8 cellular contexts compared by ENCODE assay signal in the genomic region with DNA sequence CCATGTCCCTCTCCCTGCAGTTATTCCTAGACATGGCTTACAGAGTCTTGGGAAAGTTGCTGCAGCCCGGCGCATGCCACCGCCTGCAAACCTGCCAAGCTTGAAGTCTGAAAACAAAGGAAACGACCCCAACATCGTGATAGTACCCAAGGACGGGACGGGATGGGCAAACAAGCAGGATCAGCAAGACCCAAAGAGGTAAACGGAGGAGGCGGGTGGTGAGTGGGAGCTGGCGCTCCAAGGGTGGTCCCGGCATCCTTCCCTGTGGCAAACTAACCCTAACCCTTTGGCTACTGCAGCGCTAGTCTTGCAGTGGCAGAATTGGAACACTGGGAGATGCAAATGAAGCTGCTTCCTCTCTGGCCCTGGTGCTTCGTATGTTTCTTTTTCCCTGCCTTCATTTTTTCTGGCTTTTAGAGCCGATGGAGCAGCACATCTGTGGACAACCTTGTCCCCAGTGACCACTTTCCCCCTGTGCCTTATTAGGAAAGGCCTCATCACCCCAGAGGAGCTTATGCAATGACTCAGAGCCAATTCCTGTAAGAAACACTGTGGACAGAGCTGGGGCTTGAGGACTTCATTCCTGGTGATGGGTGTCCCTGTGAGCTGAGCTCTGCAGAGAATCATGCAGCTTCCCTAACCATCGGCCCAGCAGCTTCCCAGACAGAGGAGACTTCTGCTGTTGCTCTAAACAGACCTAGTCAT. TPM values are rescaled to one million over a fixed set of nuclear protein-coding genes. Genes with fewer than 3 reads are reported as not detected.
DNase-seq lines count a peak whose midpoint lies in the region; ATAC-seq and TF ChIP-seq lines count a peak whose summit lies in the region.

No MANE protein-coding gene starts in this region.

- 84 to 100% methylated on average over 3 to 15 of the region's 15 CpGs for WGBS in transverse colon (ENCODE audit: low coverage in 1 of 2), 2 donors

- no peaks in the 10 kb centered on the region for H3K27me3 Mint-ChIP-seq in naive thymus-derived CD8-positive, alpha-beta T cell

- TF ChIP-seq POLR2A in transverse colon (IDR thresholded peaks at IDR 0.05): no peak

- peaks cover 0 to 24% (median 9%) of the 10 kb centered on the region in 4 donors for H3K4me1 ChIP-seq in transverse colon

- intact Hi-C loops in Right ventricle myocardium inferior (cut with DNase I) (loop anchor here (5.0 kb wide), 1 partner anchor 35 kb away; no protein-coding TSS in a partner anchor), cardiac septum (cut with DNase I) (no loop called here), transverse colon (cut with DNase I; ENCODE audit: low total_unique reads) (no loop called here)

- H3K9me3 Mint-ChIP-seq in naive thymus-derived CD8-positive, alpha-beta T cell: no peaks in the 10 kb centered on the region

- no peak for TF ChIP-seq EP300 in transverse colon (IDR thresholded peaks at IDR 0.05; ENCODE audit: low read depth)

- peaks cover under 1 to 80% (median 9%) of the 10 kb centered on the region in 3 donors for H3K36me3 Mint-ChIP-seq in naive thymus-derived CD8-positive, alpha-beta T cell

- ATAC-seq in Right ventricle myocardium inferior (peak; percentile 15), GM18498 (IDR thresholded peaks at IDR 0.05; ENCODE audit: unreplicated experiment) (no peak)
- no peak for ATAC-seq in naive thymus-derived CD8-positive, alpha-beta T cell

- POLR2A ChIA-PET in naive thymus-derived CD8-positive, alpha-beta T cell (lab: Charles Lee): interaction anchor here (0.9 to 1.6 kb wide), 3 partner anchors 13 to 74 kb away, joined by 3 to 6 read pairs (median 4); no protein-coding TSS in a partner anchor

- peak overlapping the region in 1 of 10 donors; percentile 24 for H3K4me3 Mint-ChIP-seq in naive thymus-derived CD8-positive, alpha-beta T cell

- TF ChIP-seq CTCF in brain microvascular endothelial cell (IDR thresholded peaks at IDR 0.05; ENCODE audit: low read depth, low read length, missing control alignments): peak; percentile 24
- TF ChIP-seq CTCF in kidney epithelial cell (IDR thresholded peaks at IDR 0.05; ENCODE audit: insufficient read depth, low read length, poor library complexity, severe bottlenecking): no peak
- TF ChIP-seq CTCF in transverse colon (IDR thresholded peaks at IDR 0.05): no peak

- H3K9me3 ChIP-seq in transverse colon: no peaks in the 10 kb centered on the region

- H3K27me3 ChIP-seq in brain microvascular endothelial cell (replicated peaks): no peaks in the 10 kb centered on the region
- H3K27me3 ChIP-seq in kidney epithelial cell (ENCODE audit: control insufficient read depth, insufficient read depth, low read length): no peaks in the 10 kb centered on the region
- H3K27me3 ChIP-seq in transverse colon: no peaks in the 10 kb centered on the region

- H3K36me3 ChIP-seq in brain microvascular endothelial cell (replicated peaks) (peaks cover 27% of the 10 kb centered on the region), kidney epithelial cell (ENCODE audit: control insufficient read depth, insufficient read depth, low read length) (peaks cover 6% of the 10 kb centered on the region), transverse colon (peaks cover 0 to 26% (median 11%) of the 10 kb centered on the region in 4 donors)

- peak overlapping the region in 5 of 10 donors; percentile 38 to 73 (median 55) for H3K27ac Mint-ChIP-seq in naive thymus-derived CD8-positive, alpha-beta T cell

- DNase-seq in Right ventricle myocardium inferior (ENCODE audit: missing footprints): no peak
- no peak for DNase-seq in cardiac septum (ENCODE audit: low spot score)
- peak; percentile 82 for DNase-seq in brain microvascular endothelial cell
- DNase-seq in kidney epithelial cell (ENCODE audit: low read depth): peak; percentile 64
- DNase-seq in transverse colon: no peak
- no peak for DNase-seq in NCI-H2227 (lab: John Stamatoyannopoulos, UW; ENCODE audit: unreplicated experiment)
- DNase-seq in naive thymus-derived CD8-positive, alpha-beta T cell: no peak

- peak overlapping the region; percentile 35 for H3K27ac ChIP-seq in brain microvascular endothelial cell
- H3K27ac ChIP-seq in transverse colon: peak overlapping the region in 3 of 4 donors; percentile 37 to 54 (median 41)

- peaks cover 17 to 58% (median 30%) of the 10 kb centered on the region in 4 donors for H3K4me1 Mint-ChIP-seq in naive thymus-derived CD8-positive, alpha-beta T cell

- in situ Hi-C loops in brain microvascular endothelial cell (cut with HindIII; ENCODE audit: low pct_ligation_motif_present, low sequenced_read_pairs) (no loop called here), transverse colon (cut with MboI; ENCODE audit: low pct_ligation_motif_present in 1 of 4, low pct_unique_long_range_greater_than_20kb in 1 of 4, low sequenced_read_pairs in 3 of 4) (no loop called here)

- H3K4me3 ChIP-seq in brain microvascular endothelial cell (ENCODE audit: low read depth, low read length): no peak overlapping the region
- H3K4me3 ChIP-seq in kidney epithelial cell (ENCODE audit: low read depth, low read length): no peak overlapping the region
- no peak overlapping the region for H3K4me3 ChIP-seq in transverse colon

RNA-seq across cellular contexts. Expression of gene PRRC2B, which starts 38.9 kb away (rescaled TPM):
- total RNA-seq in Right ventricle myocardium inferior (142 TPM), cardiac septum (151 TPM), kidney epithelial cell (158 and 169 TPM in 2 replicates), transverse colon (100 to 1,000 TPM in 2 of 4 donors, 10 to 100 TPM in 2; 73.7 to 171 (median 98.9) TPM)
- total RNA-seq in naive thymus-derived CD8-positive, alpha-beta T cell: 100 to 1,000 TPM; 383 to 386 TPM
- 10 to 100 TPM; 13.4 to 56.3 (median 27.9) TPM for polyA plus RNA-seq in naive thymus-derived CD8-positive, alpha-beta T cell

Comparison
In these comparisons a context has a peak if more than half of its experiments do, and no peak if none do; other contexts are left out.
1. DNase-seq: peak in brain microvascular endothelial cell (single experiment) and kidney epithelial cell (single experiment); none in Right ventricle myocardium inferior (single experiment), cardiac septum (single experiment), transverse colon (single experiment), NCI-H2227 (single experiment) and naive thymus-derived CD8-positive, alpha-beta T cell (0 of 10).